In genomic region chr14:24135834-24136683, GRCh38 we compare ENCODE assay signal across 1 cellular context.
A peak's percentile ranks its signal among the peaks of the same experiment; 100 is the strongest.
TF ChIP-seq lines count a peak whose summit lies in the region.

Gene PSME1 (plus strand): TSS chr14:24136194. CDS start chr14:24136263, 69 bp downstream.

TF ChIP-seq in GM12878, 131 proteins besides CTCF, POLR2A, EP300 and RAD21 (continued from another document):
- TF ChIP-seq POU2F2 (IDR thresholded peaks at IDR 0.05; ENCODE audit: borderline replicate concordance, low read depth, low read length) (no peak), ZNF217 (IDR thresholded peaks at IDR 0.05) (peak; percentile 37; the same call in 1 of the 2 replicates), CHD4 (IDR thresholded peaks at IDR 0.05) (no peak), STAT1 (conservative IDR thresholded peaks at IDR 0.05) (peak; percentile 90; the same call in 1 of the 2 replicates), CHD2 (IDR thresholded peaks at IDR 0.05; ENCODE audit: borderline replicate concordance, low read depth, low read length) (peak; percentile 62; the same call in 1 of the 2 replicates), EED (IDR thresholded peaks at IDR 0.05; ENCODE audit: low read depth) (no peak), KAT2A (conservative IDR thresholded peaks at IDR 0.05; ENCODE audit: control insufficient read depth, low read depth, low read length) (no peak), BRCA1 (IDR thresholded peaks at IDR 0.05; ENCODE audit: low read depth, low read length) (peak; percentile 35; the same call in 1 of the 2 replicates), PAX5 (IDR thresholded peaks at IDR 0.05; ENCODE audit: borderline replicate concordance, low read depth, low read length) (0 out of 2 replicates have a peak, but pooled peaks have one; percentile 11), RFX5 (IDR thresholded peaks at IDR 0.05; ENCODE audit: low read depth, low read length) (no peak), ASH2L (IDR thresholded peaks at IDR 0.05; ENCODE audit: borderline replicate concordance, low read depth) (peak; percentile 88; the same call in 1 of the 2 replicates), ZSCAN29 (IDR thresholded peaks at IDR 0.05) (no peak), POLR2AphosphoS2 (IDR thresholded peaks at IDR 0.05; ENCODE audit: low read depth, low read length) (0 out of 2 replicates have a peak, but pooled peaks have one; percentile 42), SP1 (IDR thresholded peaks at IDR 0.05; ENCODE audit: low read depth, low read length) (peak; percentile 54), SIX5 (IDR thresholded peaks at IDR 0.05; ENCODE audit: low read depth, low read length, severe bottlenecking) (no peak), CEBPB (IDR thresholded peaks at IDR 0.05; ENCODE audit: borderline replicate concordance in 1 of 2, low read depth in 2 of 2, low read length in 2 of 2) (no peak), ZNF207 (IDR thresholded peaks at IDR 0.05; ENCODE audit: borderline replicate concordance) (peak; percentile 48; the same call in 1 of the 2 replicates), RCOR1 (conservative IDR thresholded peaks at IDR 0.05; ENCODE audit: low read depth, low read length) (0 out of 2 replicates have a peak, but pooled peaks have one; percentile 26), EGR1 (IDR thresholded peaks at IDR 0.05; ENCODE audit: borderline replicate concordance in 1 of 2, low read depth in 2 of 2, low read length in 2 of 2) (0 out of 3 replicates have a peak, but pooled peaks of 1 of the 2 experiments have one; percentile 27), STAT3 (IDR thresholded peaks at IDR 0.05; ENCODE audit: low read depth, low read length) (no peak), PKNOX1 (IDR thresholded peaks at IDR 0.05) (no peak), HDGF (IDR thresholded peaks at IDR 0.05) (peak; percentile 85), NBN (IDR thresholded peaks at IDR 0.05) (0 out of 2 replicates have a peak, but pooled peaks have one; percentile 14), MEF2A (IDR thresholded peaks at IDR 0.05; ENCODE audit: insufficient read depth, low read depth, low read length) (no peak), TAF1 (IDR thresholded peaks at IDR 0.05; ENCODE audit: borderline replicate concordance, low read depth, low read length) (peak; percentile 63; the same call in 1 of the 2 replicates), RELA (IDR thresholded peaks at IDR 0.05; ENCODE audit: borderline replicate concordance, partially characterized antibody) (peak; percentile 79), HSF1 (IDR thresholded peaks at IDR 0.05; ENCODE audit: low read depth, low read length) (no peak), POLR2AphosphoS5 (IDR thresholded peaks at IDR 0.05; ENCODE audit: low read length) (peak; percentile 65; the same call in 1 of the 2 replicates), SMAD5 (IDR thresholded peaks at IDR 0.05; ENCODE audit: low read depth) (peak; percentile 2; the same call in 1 of the 2 replicates), NR2C1 (IDR thresholded peaks at IDR 0.05) (no peak), SMARCA5 (IDR thresholded peaks at IDR 0.05) (peak; percentile 88), MYC (IDR thresholded peaks at IDR 0.05; ENCODE audit: insufficient read depth, insufficient read length, insufficient replicate concordance, low read length, severe bottlenecking) (no peak), MEF2B (IDR thresholded peaks at IDR 0.05; ENCODE audit: partially characterized antibody, poor library complexity, severe bottlenecking) (no peak), RB1 (IDR thresholded peaks at IDR 0.05; ENCODE audit: borderline replicate concordance) (peak; percentile 41; the same call in 1 of the 2 replicates), RAD51 (IDR thresholded peaks at IDR 0.05) (no peak), IKZF1 (conservative IDR thresholded peaks at IDR 0.05) (peak; percentile 64), HCFC1 (IDR thresholded peaks at IDR 0.05; ENCODE audit: low read length) (0 out of 2 replicates have a peak, but pooled peaks have one; percentile 17), LARP7 (IDR thresholded peaks at IDR 0.05) (peak; percentile 90)
- TF ChIP-seq, protein P1, sequence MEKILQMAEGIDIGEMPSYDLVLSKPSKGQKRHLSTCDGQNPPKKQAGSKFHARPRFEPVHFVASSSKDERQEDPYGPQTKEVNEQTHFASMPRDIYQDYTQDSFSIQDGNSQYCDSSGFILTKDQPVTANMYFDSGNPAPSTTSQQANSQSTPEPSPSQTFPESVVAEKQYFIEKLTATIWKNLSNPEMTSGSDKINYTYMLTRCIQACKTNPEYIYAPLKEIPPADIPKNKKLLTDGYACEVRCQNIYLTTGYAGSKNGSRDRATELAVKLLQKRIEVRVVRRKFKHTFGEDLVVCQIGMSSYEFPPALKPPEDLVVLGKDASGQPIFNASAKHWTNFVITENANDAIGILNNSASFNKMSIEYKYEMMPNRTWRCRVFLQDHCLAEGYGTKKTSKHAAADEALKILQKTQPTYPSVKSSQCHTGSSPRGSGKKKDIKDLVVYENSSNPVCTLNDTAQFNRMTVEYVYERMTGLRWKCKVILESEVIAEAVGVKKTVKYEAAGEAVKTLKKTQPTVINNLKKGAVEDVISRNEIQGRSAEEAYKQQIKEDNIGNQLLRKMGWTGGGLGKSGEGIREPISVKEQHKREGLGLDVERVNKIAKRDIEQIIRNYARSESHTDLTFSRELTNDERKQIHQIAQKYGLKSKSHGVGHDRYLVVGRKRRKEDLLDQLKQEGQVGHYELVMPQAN (conservative IDR thresholded peaks at IDR 0.05): peak; percentile 87
- TF ChIP-seq, protein P2, sequence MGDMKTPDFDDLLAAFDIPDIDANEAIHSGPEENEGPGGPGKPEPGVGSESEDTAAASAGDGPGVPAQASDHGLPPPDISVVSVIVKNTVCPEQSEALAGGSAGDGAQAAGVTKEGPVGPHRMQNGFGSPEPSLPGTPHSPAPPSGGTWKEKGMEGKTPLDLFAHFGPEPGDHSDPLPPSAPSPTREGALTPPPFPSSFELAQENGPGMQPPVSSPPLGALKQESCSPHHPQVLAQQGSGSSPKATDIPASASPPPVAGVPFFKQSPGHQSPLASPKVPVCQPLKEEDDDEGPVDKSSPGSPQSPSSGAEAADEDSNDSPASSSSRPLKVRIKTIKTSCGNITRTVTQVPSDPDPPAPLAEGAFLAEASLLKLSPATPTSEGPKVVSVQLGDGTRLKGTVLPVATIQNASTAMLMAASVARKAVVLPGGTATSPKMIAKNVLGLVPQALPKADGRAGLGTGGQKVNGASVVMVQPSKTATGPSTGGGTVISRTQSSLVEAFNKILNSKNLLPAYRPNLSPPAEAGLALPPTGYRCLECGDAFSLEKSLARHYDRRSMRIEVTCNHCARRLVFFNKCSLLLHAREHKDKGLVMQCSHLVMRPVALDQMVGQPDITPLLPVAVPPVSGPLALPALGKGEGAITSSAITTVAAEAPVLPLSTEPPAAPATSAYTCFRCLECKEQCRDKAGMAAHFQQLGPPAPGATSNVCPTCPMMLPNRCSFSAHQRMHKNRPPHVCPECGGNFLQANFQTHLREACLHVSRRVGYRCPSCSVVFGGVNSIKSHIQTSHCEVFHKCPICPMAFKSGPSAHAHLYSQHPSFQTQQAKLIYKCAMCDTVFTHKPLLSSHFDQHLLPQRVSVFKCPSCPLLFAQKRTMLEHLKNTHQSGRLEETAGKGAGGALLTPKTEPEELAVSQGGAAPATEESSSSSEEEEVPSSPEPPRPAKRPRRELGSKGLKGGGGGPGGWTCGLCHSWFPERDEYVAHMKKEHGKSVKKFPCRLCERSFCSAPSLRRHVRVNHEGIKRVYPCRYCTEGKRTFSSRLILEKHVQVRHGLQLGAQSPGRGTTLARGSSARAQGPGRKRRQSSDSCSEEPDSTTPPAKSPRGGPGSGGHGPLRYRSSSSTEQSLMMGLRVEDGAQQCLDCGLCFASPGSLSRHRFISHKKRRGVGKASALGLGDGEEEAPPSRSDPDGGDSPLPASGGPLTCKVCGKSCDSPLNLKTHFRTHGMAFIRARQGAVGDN (IDR thresholded peaks at IDR 0.05): peak; percentile 19; the same call in 1 of the 2 replicates
